In the genomic region with DNA sequence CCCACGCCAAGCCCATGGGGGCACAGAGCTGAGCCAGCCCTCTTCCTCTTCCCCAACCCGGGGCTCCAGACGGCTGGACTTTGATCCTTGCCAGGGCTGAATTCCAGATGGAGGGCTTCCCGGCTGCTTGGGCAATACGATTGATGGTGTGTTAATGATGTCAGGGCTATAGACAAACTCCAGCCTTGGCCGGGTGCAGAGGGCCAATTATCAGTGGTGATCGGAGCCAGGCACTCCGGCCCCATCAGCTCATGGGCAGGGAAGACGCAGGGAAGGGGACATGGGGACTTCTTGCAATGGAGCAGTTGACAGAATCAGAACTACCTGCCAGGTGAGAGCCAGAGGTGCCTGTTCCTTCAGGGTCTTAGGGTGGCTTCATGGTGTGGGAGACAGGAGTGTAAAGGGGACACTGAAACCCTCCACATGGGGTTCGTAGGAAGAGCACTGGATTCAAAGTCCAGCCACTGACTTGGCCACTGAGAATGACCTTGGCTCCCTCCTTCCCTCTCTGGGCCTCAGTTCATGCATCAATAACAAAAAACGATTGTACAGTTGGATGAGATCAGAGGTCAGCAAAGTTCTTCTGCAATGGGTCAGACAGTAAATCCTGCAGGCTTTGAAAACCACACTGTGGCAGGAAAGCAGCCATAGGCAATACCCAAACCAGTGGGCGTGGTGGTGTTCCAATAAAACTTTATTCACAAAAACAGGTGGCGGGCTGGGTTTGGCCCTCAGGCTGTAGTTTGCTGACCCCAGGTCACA, we compare ENCODE assay signal across 1 cellular context.
A peak's percentile ranks its signal among the peaks of the same experiment; 100 is the strongest.
TF ChIP-seq lines count a peak whose summit lies in the region.

No MANE protein-coding gene starts in this region.

TF ChIP-seq in liver, 16 proteins besides CTCF, POLR2A, EP300 and RAD21 (continued from another document):
- TF ChIP-seq ZBTB33 (IDR thresholded peaks at IDR 0.05) (peak; percentile 50), SP1 (IDR thresholded peaks at IDR 0.05) (peak; percentile 42), NR2F2 (IDR thresholded peaks at IDR 0.05) (no peak), HNF4G (IDR thresholded peaks at IDR 0.05) (peak; percentile 51), FOXA2 (IDR thresholded peaks at IDR 0.05) (peak; percentile 30)
- TF ChIP-seq, protein P1, sequence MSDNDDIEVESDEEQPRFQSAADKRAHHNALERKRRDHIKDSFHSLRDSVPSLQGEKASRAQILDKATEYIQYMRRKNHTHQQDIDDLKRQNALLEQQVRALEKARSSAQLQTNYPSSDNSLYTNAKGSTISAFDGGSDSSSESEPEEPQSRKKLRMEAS (IDR thresholded peaks at IDR 0.05): peak; percentile 48
